Comparison of ENCODE assay signal across 8 cellular contexts in the genomic region with DNA sequence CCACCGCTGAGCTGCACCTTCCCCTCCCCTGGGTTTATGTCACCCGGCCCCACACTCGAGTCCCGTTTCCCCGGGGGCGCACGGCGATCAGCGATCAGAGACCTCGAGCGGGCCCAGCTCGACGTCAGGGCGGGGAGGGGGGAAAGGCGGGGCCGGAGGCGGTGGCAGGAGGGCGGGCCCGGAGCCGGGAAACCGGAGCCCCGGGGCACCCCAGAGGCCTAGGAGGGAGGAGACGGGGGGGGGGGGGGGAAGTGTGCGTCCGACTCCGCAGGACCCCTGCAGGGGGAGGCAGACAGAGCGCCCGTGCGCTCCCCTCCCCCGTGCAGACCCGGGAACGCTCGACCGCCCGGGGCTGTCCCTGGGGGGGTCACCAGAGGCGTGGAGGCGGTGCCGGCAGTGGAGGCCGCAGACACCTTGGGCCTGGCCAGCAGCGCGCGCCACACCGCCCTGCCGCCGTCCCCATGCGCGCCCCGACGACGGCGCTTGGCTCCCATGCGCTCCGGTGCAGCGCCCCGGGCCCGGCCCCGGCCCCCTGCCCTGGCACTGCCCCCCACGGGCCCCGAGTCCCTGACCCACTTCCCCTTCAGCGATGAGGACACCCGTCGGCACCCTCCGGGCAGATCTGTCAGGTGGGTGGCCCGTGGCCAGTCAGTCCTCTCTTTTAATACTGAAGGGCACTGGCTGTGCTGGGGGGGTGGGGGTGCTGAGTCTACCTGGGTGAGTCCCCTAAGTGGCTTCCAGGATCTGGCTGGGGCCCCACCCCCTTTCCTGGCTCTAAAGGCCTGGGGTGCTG. TPM values are rescaled to one million over a fixed set of nuclear protein-coding genes. Genes with fewer than 3 reads are reported as not detected.
DNase-seq lines count a peak whose midpoint lies in the region; ATAC-seq and TF ChIP-seq lines count a peak whose summit lies in the region.

No MANE protein-coding gene starts in this region.

- TF ChIP-seq POLR2A in GM18505 (IDR thresholded peaks at IDR 0.05; ENCODE audit: borderline replicate concordance, extremely low read depth, insufficient read depth, insufficient read length): peak; percentile 11

- TF ChIP-seq CTCF in astrocyte of the cerebellum (IDR thresholded peaks at IDR 0.05; ENCODE audit: low read depth, low read length, missing control alignments): no peak

- CTCF ChIA-PET in T-cell (lab: Charles Lee): interaction anchor here in 1 of 2 donors (0.6 to 1.2 kb wide), 5 partner anchors 27 to 535 kb away, joined by 3 to 5 read pairs (median 4); a partner anchor contains a TSS

- no peaks in the 10 kb centered on the region for H3K9me3 Mint-ChIP-seq in T-cell
- H3K9me3 Mint-ChIP-seq in immature natural killer cell: peaks cover 0 to 6% (median 2%) of the 10 kb centered on the region in 6 donors

- H3K27ac Mint-ChIP-seq in T-cell: peak overlapping the region; percentile 83 to 86
- H3K27ac Mint-ChIP-seq in immature natural killer cell: peak overlapping the region; percentile 89 to 100 (median 99)

- in situ Hi-C loops in astrocyte of the cerebellum (cut with HindIII; ENCODE audit: low sequenced_read_pairs): no loop called here

- no peak for ATAC-seq in GM18505 (IDR thresholded peaks at IDR 0.05; ENCODE audit: unreplicated experiment)
- ATAC-seq in T-cell (replicated peaks in 1 of 4): peak; percentile 57 to 72 (median 64)
- no peak for ATAC-seq in GM21723 (IDR thresholded peaks at IDR 0.05; ENCODE audit: unreplicated experiment)
- no peak for ATAC-seq in HG02973 (IDR thresholded peaks at IDR 0.05; ENCODE audit: unreplicated experiment)

- POLR2A ChIA-PET in T-cell (lab: Charles Lee): interaction anchor here in 1 of 2 donors (0.6 kb wide), 1 partner anchor 13 kb away, joined by 6 read pairs; no protein-coding TSS in a partner anchor

- H3K4me1 Mint-ChIP-seq in T-cell: peaks cover 44 to 59% (median 56%) of the 10 kb centered on the region in 3 donors
- peaks cover 62 to 71% of the 10 kb centered on the region in 2 donors for H3K4me1 Mint-ChIP-seq in immature natural killer cell

- H3K36me3 Mint-ChIP-seq in T-cell: no peaks in the 10 kb centered on the region
- H3K36me3 Mint-ChIP-seq in immature natural killer cell: peaks cover 0 to 4% (median 3%) of the 10 kb centered on the region in 3 donors

- H3K4me3 Mint-ChIP-seq in T-cell: peak overlapping the region; percentile 73 to 87 (median 81)
- peak overlapping the region; percentile 91 to 97 (median 92) for H3K4me3 Mint-ChIP-seq in immature natural killer cell

- peaks cover 33% of the 10 kb centered on the region in 2 donors for H3K27me3 Mint-ChIP-seq in T-cell
- H3K27me3 Mint-ChIP-seq in immature natural killer cell (ENCODE audit: low read depth in 3 of 3): peaks cover 24 to 39% (median 36%) of the 10 kb centered on the region in 3 donors

- H3K4me3 ChIP-seq in astrocyte of the cerebellum (ENCODE audit: low read depth, low read length): peak overlapping the region; percentile 19

- DNase-seq in T-cell: peak in 33 of 34 experiments; percentile 45 to 78 (median 65)
- no peak for DNase-seq in astrocyte of the cerebellum (ENCODE audit: low read depth)
- peak; percentile 73 to 78 (median 75) for DNase-seq in immature natural killer cell
- peak; percentile 51 to 54 for DNase-seq in stimulated activated CD4-positive, alpha-beta T cell treated with anti-CD3 and anti-CD28 coated beads, Interleukin-4, amount 100 ng/mL, for 4 hours
- no peak for DNase-seq in DMS 273 (lab: John Stamatoyannopoulos, UW; ENCODE audit: unreplicated experiment)

RNA-seq across cellular contexts. Expression of a gene that starts 11.8 kb away (rescaled TPM):
- 10 to 100 TPM in 1 of 5 donors, 1 to 10 TPM in 4; 2.2 to 13.3 (median 6.2) TPM for total RNA-seq in T-cell
- 10 to 100 TPM; 10.4 to 22.6 (median 11.1) TPM for polyA plus RNA-seq in immature natural killer cell

RNA-seq across cellular contexts. Expression of a gene that starts 28.8 kb away (rescaled TPM):
- 100 to 1,000 TPM; 163 to 205 (median 190) TPM for total RNA-seq in T-cell
- polyA plus RNA-seq in immature natural killer cell: 100 to 1,000 TPM in 1 of 3 donors, 10 to 100 TPM in 2; 46.5 to 100 (median 62.7) TPM

RNA-seq across cellular contexts. Expression of a gene that starts 51.8 kb away (rescaled TPM):
- 100 to 1,000 TPM; 277 to 346 (median 323) TPM for total RNA-seq in T-cell
- polyA plus RNA-seq in immature natural killer cell: 100 to 1,000 TPM in 1 of 3 donors, 10 to 100 TPM in 2; 33.6 to 105 (median 40.6) TPM

Comparison
In these comparisons a context has a peak if more than half of its experiments do, and no peak if none do; other contexts are left out.
1. ATAC-seq: peak in T-cell (4 of 4); none in GM18505 (single experiment), GM21723 (single experiment) and HG02973 (single experiment).
2. DNase-seq: peak in T-cell (33 of 34), immature natural killer cell (3 of 3) and stimulated activated CD4-positive, alpha-beta T cell treated with anti-CD3 and anti-CD28 coated beads, Interleukin-4, amount 100 ng/mL, for 4 hours (2 of 2); none in astrocyte of the cerebellum (single experiment) and DMS 273 (single experiment).